Comparison of ENCODE assay signal across 28 cellular contexts in the genomic region with DNA sequence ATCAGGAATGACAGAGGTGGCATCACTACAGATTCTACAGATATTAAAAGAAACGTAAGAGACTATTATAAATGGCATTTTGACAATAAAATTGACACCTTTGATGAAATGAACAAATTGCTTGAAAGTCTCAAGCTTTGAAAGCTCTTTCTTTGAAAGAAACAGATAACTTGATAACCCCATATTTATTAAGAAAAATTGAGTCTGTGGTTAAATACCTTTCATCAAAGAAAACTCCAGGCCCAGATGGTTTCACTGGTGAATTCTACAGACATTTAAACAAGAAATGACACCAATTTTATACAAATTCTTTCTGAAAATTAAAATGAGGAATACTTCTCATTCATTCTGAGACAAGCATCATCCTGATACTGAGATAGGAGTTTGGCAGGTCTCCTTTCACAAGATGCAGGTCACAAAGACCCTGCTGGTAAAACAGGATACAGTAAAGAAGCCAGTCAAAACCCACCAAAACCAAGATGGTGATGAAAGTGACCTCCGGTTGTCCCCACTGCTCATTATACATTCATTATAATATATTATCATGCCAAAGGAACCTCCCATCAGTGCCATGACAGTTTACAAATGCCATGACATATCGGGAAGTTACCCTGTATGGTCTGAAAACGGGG.
"Had no signal": no experiment of that assay in that cellular context is flagged by ENCODE, and none has a peak within 500 bp of the region (broad histone marks: within the 10 kb centered on the region; RNA-seq: fewer than 3 reads in every experiment).

No MANE protein-coding gene starts in this region.

- H3K4me3 ChIP-seq: MG63, SJCRH30, SK-N-MC had no signal

- ATAC-seq: activated CD8-positive, alpha-beta T cell treated with anti-CD3 and anti-CD28 coated beads for 36 hours; activated T-cell treated with anti-CD3 and anti-CD28 coated beads, Interleukin-2, amount 50 U/mL, for 72 hours; Panc1 had no signal

- H3K36me3 ChIP-seq: MG63 had no signal

- H3K27me3 ChIP-seq: MG63, SJCRH30 had no signal

- H3K4me1 ChIP-seq: SJCRH30 had no signal

- DNase-seq: activated CD4-positive, alpha-beta T cell treated with anti-CD3 and anti-CD28 coated beads, Interleukin-2, amount 10 ng/mL, durations not matched to agents 24 days and 14 days; activated CD4-positive, alpha-beta T cell treated with anti-CD3 and anti-CD28 coated beads, Interleukin-2, amount 50 U/mL, for 4 hours; activated CD8-positive, alpha-beta T cell treated with anti-CD3 and anti-CD28 coated beads for 36 hours; activated gamma-delta T cell; activated naive CD4-positive, alpha-beta T cell treated with Interleukin-2 at 50 U/mL for 16 hours; activated naive CD8-positive, alpha-beta T cell treated with anti-CD3 and anti-CD28 coated beads, Interleukin-2, amount 10 ng/mL, durations not matched to agents 7 days and 5 days; activated T-cell treated with anti-CD3 and anti-CD28 coated beads, Interleukin-2, amount 50 U/mL, for 1 hour; activated T-cell treated with anti-CD3 and anti-CD28 coated beads, Interleukin-2, amount 50 U/mL, for 72 hours; amygdala; caudate nucleus; cerebellar nuclear complex; Kasumi-1; MG63; MV-4-11; NCI-H1092; NCI-H1436 treated with DMSO at 0.1 percent for 48 hours; NCI-H1694 treated with DMSO at 0.1 percent for 48 hours; NCI-H2029; NCI-H2227 treated with DMSO at 0.1 percent for 48 hours; NCI-H446; NCI-H510A treated with DMSO at 0.1 percent for 48 hours; NCI-H526 treated with DMSO at 0.1 percent for 48 hours; NCI-H774; SHP77; SJCRH30; T1000 had no signal

- H3K27ac ChIP-seq: SJCRH30, SK-N-MC had no signal
